Comparison of ENCODE assay signal across 8 cellular contexts in the genomic region with DNA sequence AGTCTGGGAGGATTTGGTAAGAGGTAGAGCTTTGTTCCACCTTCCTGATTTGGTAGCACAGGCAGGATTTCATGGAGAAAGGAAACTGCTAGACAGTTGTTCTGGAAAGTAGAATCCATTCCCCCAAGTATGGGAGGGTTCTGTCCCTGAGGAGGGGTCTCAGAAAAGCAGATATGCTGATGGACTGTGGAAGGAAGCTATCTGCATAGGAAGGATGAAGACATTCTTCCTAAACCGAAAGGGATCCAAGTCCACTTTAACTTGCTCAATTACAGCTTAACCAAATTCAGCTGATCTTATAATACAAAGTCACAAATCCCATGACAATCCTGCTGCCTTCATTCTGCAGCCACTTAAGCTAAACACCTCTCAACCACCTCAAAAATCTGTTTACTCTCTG. TPM values are rescaled to one million over a fixed set of nuclear protein-coding genes. Genes with fewer than 3 reads are reported as not detected.
A peak's percentile ranks its signal among the peaks of the same experiment; 100 is the strongest.
DNase-seq lines count a peak whose midpoint lies in the region; ATAC-seq and TF ChIP-seq lines count a peak whose summit lies in the region.

No MANE protein-coding gene starts in this region.

- H3K27me3 Mint-ChIP-seq in activated CD4-positive, alpha-beta T cell treated with anti-CD3 and anti-CD28 coated beads for 36 hours, result no peaks in the 10 kb centered on the region
- no peaks in the 10 kb centered on the region for H3K27me3 Mint-ChIP-seq in activated naive CD8-positive, alpha-beta T cell treated with anti-CD3 and anti-CD28 coated beads for 36 hours

- peaks cover 21% of the 10 kb centered on the region for H3K36me3 Mint-ChIP-seq in activated CD4-positive, alpha-beta T cell treated with anti-CD3 and anti-CD28 coated beads for 36 hours (ENCODE audit: low read depth)
- peaks cover 31% of the 10 kb centered on the region for H3K36me3 Mint-ChIP-seq in activated naive CD8-positive, alpha-beta T cell treated with anti-CD3 and anti-CD28 coated beads for 36 hours

- peak overlapping the region; percentile 84 for H3K4me3 Mint-ChIP-seq in activated CD4-positive, alpha-beta T cell treated with anti-CD3 and anti-CD28 coated beads for 36 hours
- peak overlapping the region; percentile 92 for H3K4me3 Mint-ChIP-seq in activated naive CD8-positive, alpha-beta T cell treated with anti-CD3 and anti-CD28 coated beads for 36 hours

- ATAC-seq in activated CD4-positive, alpha-beta T cell treated with anti-CD3 and anti-CD28 coated beads for 36 hours, result no peak

- intact Hi-C loops in activated CD4-positive, alpha-beta T cell treated with anti-CD3 and anti-CD28 coated beads for 36 hours (cut with DNase I, micrococcal nuclease), result loop anchor here (5.0 to 10.0 kb wide), 8 partner anchors 200 to 1670 kb away; a partner anchor contains a TSS
- intact Hi-C loops in lower leg skin (cut with DNase I; ENCODE audit: low total_unique reads), result no loop called here

- TF ChIP-seq POLR2A in lower leg skin (IDR thresholded peaks at IDR 0.05), result no peak

- 29 to 47% methylated on average over 1 of the region's 1 CpG for WGBS in lower leg skin, 2 donors

- peak overlapping the region; percentile 17 for H3K4me3 ChIP-seq in lower leg skin (ENCODE audit: low read depth, poor library complexity, severe bottlenecking)

- POLR2A ChIA-PET in activated CD4-positive, alpha-beta T cell treated with anti-CD3 and anti-CD28 coated beads for 36 hours (lab: Charles Lee), result interaction anchor here (1.9 kb wide), 1 partner anchor 33 kb away, joined by 11 read pairs; no protein-coding TSS in a partner anchor

- TF ChIP-seq CTCF in lower leg skin (IDR thresholded peaks at IDR 0.05), result no peak

- H3K4me1 Mint-ChIP-seq in activated CD4-positive, alpha-beta T cell treated with anti-CD3 and anti-CD28 coated beads for 36 hours, result peaks cover 51% of the 10 kb centered on the region
- H3K4me1 Mint-ChIP-seq in activated naive CD8-positive, alpha-beta T cell treated with anti-CD3 and anti-CD28 coated beads for 36 hours, result peaks cover 49% of the 10 kb centered on the region

- CTCF ChIA-PET in activated CD4-positive, alpha-beta T cell treated with anti-CD3 and anti-CD28 coated beads for 36 hours (lab: Charles Lee), result interaction anchor here (1.0 to 2.3 kb wide), 9 partner anchors 9 to 218 kb away, joined by 3 to 10 read pairs (median 4); no protein-coding TSS in a partner anchor

- H3K27ac Mint-ChIP-seq in activated CD4-positive, alpha-beta T cell treated with anti-CD3 and anti-CD28 coated beads for 36 hours, result peak overlapping the region; percentile 15
- peak overlapping the region; percentile 56 for H3K27ac Mint-ChIP-seq in activated naive CD8-positive, alpha-beta T cell treated with anti-CD3 and anti-CD28 coated beads for 36 hours

- no peaks in the 10 kb centered on the region for H3K9me3 Mint-ChIP-seq in activated CD4-positive, alpha-beta T cell treated with anti-CD3 and anti-CD28 coated beads for 36 hours (ENCODE audit: low read depth)
- no peaks in the 10 kb centered on the region for H3K9me3 Mint-ChIP-seq in activated naive CD8-positive, alpha-beta T cell treated with anti-CD3 and anti-CD28 coated beads for 36 hours

- DNase-seq in activated CD4-positive, alpha-beta T cell treated with anti-CD3 and anti-CD28 coated beads for 36 hours, result no peak
- DNase-seq in activated CD4-positive, alpha-beta T cell treated with anti-CD3 and anti-CD28 coated beads for 48 hours, result no peak
- DNase-seq in activated naive CD8-positive, alpha-beta T cell treated with anti-CD3 and anti-CD28 coated beads for 36 hours, result no peak
- DNase-seq in lower leg skin (ENCODE audit: low spot score in 2 of 2) (no peak), superior temporal gyrus (ENCODE audit: extremely low spot score) (peak; percentile 58), dedifferentiated amniotic fluid mesenchymal stem cell (ENCODE audit: extremely low spot score) (no peak), COLO668 (lab: John Stamatoyannopoulos, UW; ENCODE audit: unreplicated experiment) (no peak), NOMO-1 treated with dmso at 0.1 percent for 144 hours (lab: John Stamatoyannopoulos, UW; ENCODE audit: unreplicated experiment) (no peak)

RNA-seq across cellular contexts. Expression of a gene that starts 2.6 kb away (rescaled TPM):
- total RNA-seq in activated CD4-positive, alpha-beta T cell treated with anti-CD3 and anti-CD28 coated beads for 36 hours, result 10 to 100 TPM; 15.3 to 18.4 TPM
- 10 to 100 TPM; 21.4 to 22.6 TPM for total RNA-seq in activated naive CD8-positive, alpha-beta T cell treated with anti-CD3 and anti-CD28 coated beads for 36 hours
- total RNA-seq in lower leg skin, result 10 to 100 TPM; 33.5 to 85.7 (median 37.1) TPM
